In genomic region chr1:9996624-9997582, GRCh38 we compare ENCODE assay signal across 8 cellular contexts. TPM values are rescaled to one million over a fixed set of nuclear protein-coding genes. Genes with fewer than 3 reads are reported as not detected.
A peak's percentile ranks its signal among the peaks of the same experiment; 100 is the strongest.
DNase-seq lines count a peak whose midpoint lies in the region; ATAC-seq, FAIRE-seq and TF ChIP-seq lines count a peak whose summit lies in the region.

Gene RBP7 (plus strand): TSS chr1:9997228. CDS start chr1:9997259, 31 bp downstream.

- H2BK15ac ChIP-seq in H9 (ENCODE audit: low read depth, low read length): no peak within 1 kb of the TSS

- POLR2A ChIA-PET in A549 (lab: Yijun Ruan, JAX): no interaction called here

- no peak within 1 kb of the TSS; a peak in 1 of 7 replicates for H3K27ac Mint-ChIP-seq in H9
- H3K27ac Mint-ChIP-seq in activated T-cell treated with anti-CD3 and anti-CD28 coated beads, Interleukin-2, amount 50 U/mL, for 24 hours: no peak within 1 kb of the TSS

- TF ChIP-seq CTCF in A549 (IDR thresholded peaks at IDR 0.05): no peak
- no peak for TF ChIP-seq CTCF in H9 (conservative IDR thresholded peaks at IDR 0.05)
- no peak for TF ChIP-seq CTCF in osteoblast (IDR thresholded peaks at IDR 0.05; ENCODE audit: extremely low read depth, low read depth, low read length)

- H3K4me3 ChIP-seq in A549 (peak within 1 kb of the TSS; percentile 54), osteoblast (ENCODE audit: insufficient read depth, low read length) (peak within 1 kb of the TSS; percentile 53)

- no peak within 1 kb of the TSS for H4K91ac ChIP-seq in H9 (ENCODE audit: insufficient read length, low read depth, low read length)

- peak within 1 kb of the TSS; percentile 25 for H2BK120ac ChIP-seq in H9 (ENCODE audit: low read depth, low read length, poor library complexity, severe bottlenecking)

- no peak within 1 kb of the TSS for H3K14ac ChIP-seq in H9 (ENCODE audit: insufficient read depth, low read length)

- no peak within 1 kb of the TSS for H3K9ac ChIP-seq in H9 (ENCODE audit: extremely low read depth, insufficient read length, low read length)

- no peak within 1 kb of the TSS for H3T11ph ChIP-seq in H9 (ENCODE audit: low read length)

- WGBS in A549 (ENCODE audit: missing lambda C conversion rate): 35% methylated on average over 31 of the region's 71 CpGs
- no CpG with 5 or more reads among the region's 71 CpGs for WGBS in H9 (ENCODE audit: extremely low coverage, insufficient read length, low lambda C conversion rate)

- no peak for TF ChIP-seq RAD21 in A549 (conservative IDR thresholded peaks at IDR 0.05 in 1 of 2, IDR thresholded peaks at IDR 0.05 in 1 of 2)

- H3K4me1 Mint-ChIP-seq in H9: peaks cover 4 to 5% of the 10 kb centered on the region in 2 experiments
- H3K4me1 Mint-ChIP-seq in activated T-cell treated with anti-CD3 and anti-CD28 coated beads, Interleukin-2, amount 50 U/mL, for 24 hours (ENCODE audit: low read depth): peaks cover 14% of the 10 kb centered on the region

- DNase-seq in A549 (ENCODE audit: low read depth in 1 of 2, low spot score in 1 of 2): peak; percentile 4 to 27
- DNase-seq in H9: peak; percentile 59
- peak; percentile 39 for DNase-seq in activated T-cell treated with anti-CD3 and anti-CD28 coated beads, Interleukin-2, amount 50 U/mL, for 24 hours
- peak; percentile 46 for DNase-seq in germinal center (ENCODE audit: low spot score)
- DNase-seq in osteoblast (ENCODE audit: insufficient read length, low spot score, missing footprints): peak; percentile 69
- DNase-seq in cerebellar nuclear complex (lab: John Stamatoyannopoulos, UW): no peak
- no peak for DNase-seq in AML-193 (lab: John Stamatoyannopoulos, UW)

- H3K27me3 Mint-ChIP-seq in H9 (ENCODE audit: low read depth): peaks cover 60% of the 10 kb centered on the region
- peaks cover 44% of the 10 kb centered on the region for H3K27me3 Mint-ChIP-seq in activated T-cell treated with anti-CD3 and anti-CD28 coated beads, Interleukin-2, amount 50 U/mL, for 24 hours

- no peak within 1 kb of the TSS for H2BK12ac ChIP-seq in H9 (ENCODE audit: insufficient read length, low read depth, low read length)

- CTCF ChIA-PET in A549 (lab: Yijun Ruan, JAX): interaction anchor here (0.6 to 1.3 kb wide), 2 partner anchors 13 to 23 kb away, joined by 3 to 4 read pairs; no protein-coding TSS in a partner anchor

- no peak for FAIRE-seq in A549 (lab: Jason Lieb, UNC)

- no peaks in the 10 kb centered on the region for H3K23me2 ChIP-seq in H9 (ENCODE audit: insufficient read length, low read depth, low read length, poor library complexity, severe bottlenecking)

- H4K5ac ChIP-seq in H9 (ENCODE audit: insufficient read length, low read depth, low read length): no peak within 1 kb of the TSS

- H3K27me3 ChIP-seq in H9 (ENCODE audit: insufficient read depth, low read length): peaks cover 17% of the 10 kb centered on the region; the same call in 1 of the 2 replicates
- H3K27me3 ChIP-seq in osteoblast (ENCODE audit: insufficient read depth, low read length): peaks cover 25% of the 10 kb centered on the region

- H3K23ac ChIP-seq in H9 (ENCODE audit: insufficient read length, low read depth, low read length): no peak within 1 kb of the TSS

- H4K20me1 ChIP-seq in H9 (ENCODE audit: control insufficient read depth, insufficient read depth, insufficient read length): no peaks in the 10 kb centered on the region
- no peaks in the 10 kb centered on the region for H4K20me1 ChIP-seq in osteoblast (ENCODE audit: insufficient read depth, low read length)

- peaks cover 0 to 2% of the 10 kb centered on the region in 2 experiments; a peak in 2 of 5 replicates for H3K9me3 Mint-ChIP-seq in H9
- H3K9me3 Mint-ChIP-seq in activated T-cell treated with anti-CD3 and anti-CD28 coated beads, Interleukin-2, amount 50 U/mL, for 24 hours: peaks cover 7% of the 10 kb centered on the region

- H2BK20ac ChIP-seq in H9 (ENCODE audit: low read depth, low read length, poor library complexity, severe bottlenecking): no peak within 1 kb of the TSS

- ATAC-seq in A549 (peak; percentile 70 to 79), HG03196 (IDR thresholded peaks at IDR 0.05; ENCODE audit: unreplicated experiment) (no peak)

- no peak within 1 kb of the TSS for H2AK5ac ChIP-seq in H9 (ENCODE audit: insufficient read length, low read length)

- peak within 1 kb of the TSS; percentile 68 to 89 for H3K4me3 Mint-ChIP-seq in H9
- H3K4me3 Mint-ChIP-seq in activated T-cell treated with anti-CD3 and anti-CD28 coated beads, Interleukin-2, amount 50 U/mL, for 24 hours: peak within 1 kb of the TSS; percentile 66

- no peaks in the 10 kb centered on the region for H3K36me3 ChIP-seq in osteoblast (ENCODE audit: insufficient read depth, low read length)

- H3K4me2 ChIP-seq in A549 (peak within 1 kb of the TSS; percentile 91), H9 (ENCODE audit: insufficient read depth, insufficient read length, low read length) (peak within 1 kb of the TSS; percentile 32), osteoblast (ENCODE audit: insufficient read depth, low read length) (peak within 1 kb of the TSS; percentile 69)

- H3K79me2 ChIP-seq in H9 (ENCODE audit: insufficient read depth, low read length) (no peaks in the 10 kb centered on the region), osteoblast (ENCODE audit: insufficient read depth, low read length) (no peaks in the 10 kb centered on the region)

- H2AFZ ChIP-seq in H9 (ENCODE audit: low read length) (no peak within 1 kb of the TSS), osteoblast (ENCODE audit: low read length) (no peak within 1 kb of the TSS)

- TF ChIP-seq POLR2A in A549 (IDR thresholded peaks at IDR 0.05; ENCODE audit: low read length): no peak

- H3K4ac ChIP-seq in H9 (ENCODE audit: low read depth, low read length): no peak within 1 kb of the TSS

- no peaks in the 10 kb centered on the region for H3K79me1 ChIP-seq in H9 (ENCODE audit: insufficient read depth, low read depth, low read length, poor library complexity, severe bottlenecking)

- H3K9me3 ChIP-seq in A549 (no peaks in the 10 kb centered on the region), H9 (ENCODE audit: control insufficient read depth, low read depth, low read length) (no peaks in the 10 kb centered on the region), osteoblast (ENCODE audit: low read depth, low read length) (no peaks in the 10 kb centered on the region)

- no peaks in the 10 kb centered on the region for H3K4me1 ChIP-seq in A549
- no peaks in the 10 kb centered on the region; the same call in 1 of the 2 replicates for H3K4me1 ChIP-seq in H9 (ENCODE audit: insufficient read depth, low read length)
- H3K4me1 ChIP-seq in osteoblast (ENCODE audit: insufficient read depth, low read length): no peaks in the 10 kb centered on the region

- H3K27ac ChIP-seq in A549: peak within 1 kb of the TSS; percentile 27 to 61; a peak in 3 of 6 replicates
- H3K27ac ChIP-seq in H9 (ENCODE audit: insufficient read length, low read depth, low read length): no peak within 1 kb of the TSS
- H3K27ac ChIP-seq in osteoblast (ENCODE audit: low read depth, low read length): no peak within 1 kb of the TSS

- no peak within 1 kb of the TSS for H2BK5ac ChIP-seq in H9 (ENCODE audit: insufficient read length, low read length)

- no peak for TF ChIP-seq EP300 in A549 (IDR thresholded peaks at IDR 0.05)

- peak within 1 kb of the TSS; percentile 50 for H3K18ac ChIP-seq in H9 (ENCODE audit: insufficient read length, low read depth, low read length)

- no peak within 1 kb of the TSS for H4K8ac ChIP-seq in H9 (replicated peaks; ENCODE audit: insufficient read length, low read depth, low read length)

- H3K56ac ChIP-seq in H9 (ENCODE audit: insufficient read length, low read depth, low read length): no peak within 1 kb of the TSS

- no peaks in the 10 kb centered on the region; a peak in 1 of 7 replicates for H3K36me3 Mint-ChIP-seq in H9 (ENCODE audit: insufficient read depth in 1 of 3, low read depth in 3 of 3)
- H3K36me3 Mint-ChIP-seq in activated T-cell treated with anti-CD3 and anti-CD28 coated beads, Interleukin-2, amount 50 U/mL, for 24 hours (ENCODE audit: low read depth): no peaks in the 10 kb centered on the region

TF ChIP-seq in A549, 52 proteins besides CTCF, POLR2A, EP300 and RAD21:
- TF ChIP-seq RARB (CRISPR knock-in tag; IDR thresholded peaks at IDR 0.05) (no peak), FOSL2 (IDR thresholded peaks at IDR 0.05) (no peak), FOSL2 (CRISPR knock-in tag; IDR thresholded peaks at IDR 0.05) (no peak), USF2 (IDR thresholded peaks at IDR 0.05) (no peak), RNF2 (IDR thresholded peaks at IDR 0.05; ENCODE audit: borderline replicate concordance, low read depth) (no peak), JUNB (IDR thresholded peaks at IDR 0.05) (no peak)

RNA-seq across cellular contexts. Expression of gene RBP7, which starts in this region (rescaled TPM):
- polyA plus RNA-seq in A549 (2011; rRNA removed): 2.4 and 3.2 TPM in 2 replicates
- polyA plus RNA-seq in A549 (2012; cell fraction: cytosol; rRNA removed): 2.1 and 2.3 TPM in 2 replicates
- 0.78 and 1.6 TPM in 2 replicates for polyA plus RNA-seq in A549 (2012; cell fraction: nucleus; rRNA removed)
- polyA plus RNA-seq in A549 (2017; fragmentation: RNase III; extraction: RNeasy Plus Mini Kit Qiagen cat#74134 plus additional on column Dnase treatment): 3.1 to 3.8 TPM (median 3.5 TPM) in 3 replicates
- 1.1 and 1.4 TPM in 2 replicates for polyA minus RNA-seq in A549 (2011; rRNA and poly(A)+ RNA removed)
- 4.5 and 6.2 TPM in 2 replicates for total RNA-seq in H9 (2021)
- total RNA-seq in osteoblast: not detected in 2 replicates

Comparison
In these comparisons a context has a peak if more than half of its experiments do, and no peak if none do; other contexts are left out.
1. Peak in DNase-seq, H3K4me3 ChIP-seq and H3K4me2 ChIP-seq in osteoblast; RNA of the gene not detected or under 1 TPM.
2. DNase-seq: peak in A549 (2 of 2), H9 (single experiment), activated T-cell treated with anti-CD3 and anti-CD28 coated beads, Interleukin-2, amount 50 U/mL, for 24 hours (single experiment) and germinal center (single experiment); none in cerebellar nuclear complex (0 of 2) and AML-193 (0 of 2).
3. H3K27ac ChIP-seq: peak in A549 (2 of 2); none in H9 (single experiment) and osteoblast (single experiment).
4. H3K4me2 ChIP-seq: peak in every context shown above with its lines; median percentile 91 in A549; 69 in osteoblast; 32 in H9.